Comparison of ENCODE assay signal across 8 cellular contexts in the genomic region with DNA sequence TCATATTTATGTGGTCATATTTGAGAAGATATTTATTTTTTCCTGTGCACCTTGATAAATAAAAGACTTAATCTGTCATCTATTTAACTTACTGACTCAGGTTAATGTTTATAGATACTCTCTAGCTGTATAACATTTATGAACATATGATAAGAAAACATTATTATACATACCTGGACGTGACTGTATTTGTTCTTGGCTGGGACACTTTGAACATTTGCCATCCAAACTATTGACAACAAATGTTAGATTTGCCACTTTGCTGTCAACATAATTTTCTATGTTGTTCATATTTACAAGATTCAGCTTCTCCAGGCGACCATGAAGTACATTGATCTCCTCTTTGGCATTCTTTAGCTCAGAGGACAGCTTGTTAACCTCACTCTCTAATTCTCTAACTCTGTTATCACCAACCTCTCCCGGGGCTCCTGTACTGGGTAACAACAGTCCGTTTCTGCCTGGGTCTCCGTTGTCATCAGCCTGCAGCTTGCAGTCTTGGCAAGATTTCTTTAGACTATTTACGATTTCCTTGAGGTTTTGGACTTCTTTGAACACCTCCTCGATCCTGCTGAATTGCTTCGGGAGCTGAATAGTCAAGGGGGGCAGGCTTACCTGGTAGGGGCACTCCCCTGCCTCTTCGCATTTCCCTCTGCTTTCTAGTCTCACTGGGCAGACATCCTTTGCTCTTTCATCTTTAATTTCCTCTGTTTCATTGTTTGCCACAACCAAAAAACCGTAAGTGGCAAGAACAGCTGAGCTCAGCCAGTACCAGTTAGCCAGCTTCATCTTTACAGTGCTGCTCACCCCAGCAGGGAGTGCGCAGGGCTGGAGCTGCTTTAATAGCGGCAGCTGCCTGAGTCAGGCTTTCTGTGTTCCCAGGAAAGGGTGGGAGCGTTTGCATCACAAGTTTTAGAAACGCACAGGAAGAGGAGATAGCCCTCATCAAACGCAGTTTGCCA. TPM values are rescaled to one million over a fixed set of nuclear protein-coding genes. Genes with fewer than 3 reads are reported as not detected.
A peak's percentile ranks its signal among the peaks of the same experiment; 100 is the strongest.
DNase-seq lines count a peak whose midpoint lies in the region; ATAC-seq, FAIRE-seq and TF ChIP-seq lines count a peak whose summit lies in the region.

A gene with protein sequence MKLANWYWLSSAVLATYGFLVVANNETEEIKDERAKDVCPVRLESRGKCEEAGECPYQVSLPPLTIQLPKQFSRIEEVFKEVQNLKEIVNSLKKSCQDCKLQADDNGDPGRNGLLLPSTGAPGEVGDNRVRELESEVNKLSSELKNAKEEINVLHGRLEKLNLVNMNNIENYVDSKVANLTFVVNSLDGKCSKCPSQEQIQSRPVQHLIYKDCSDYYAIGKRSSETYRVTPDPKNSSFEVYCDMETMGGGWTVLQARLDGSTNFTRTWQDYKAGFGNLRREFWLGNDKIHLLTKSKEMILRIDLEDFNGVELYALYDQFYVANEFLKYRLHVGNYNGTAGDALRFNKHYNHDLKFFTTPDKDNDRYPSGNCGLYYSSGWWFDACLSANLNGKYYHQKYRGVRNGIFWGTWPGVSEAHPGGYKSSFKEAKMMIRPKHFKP (minus strand): TSS at position 812 of the 959 bp plus-strand sequence. CDS start 26 bp downstream, at position 786.

- H3K4ac ChIP-seq in H1 (replicated peaks; ENCODE audit: insufficient read length, low read depth, low read length): no peak within 1 kb of the TSS

- H2BK15ac ChIP-seq in H1 (ENCODE audit: low read length): no peak within 1 kb of the TSS

- H3K56ac ChIP-seq in H1 (replicated peaks; ENCODE audit: insufficient read length, low read depth, low read length): no peak within 1 kb of the TSS

- H3K27me3 Mint-ChIP-seq in activated CD4-positive, alpha-beta T cell treated with anti-CD3 and anti-CD28 coated beads, Interleukin-2, amount 10 ng/mL, durations not matched to agents 24 days and 14 days: no peaks in the 10 kb centered on the region

- H3K14ac ChIP-seq in H1 (ENCODE audit: insufficient read length): no peak within 1 kb of the TSS

- H2BK120ac ChIP-seq in H1 (replicated peaks; ENCODE audit: low read depth, low read length): no peak within 1 kb of the TSS

- no peaks in the 10 kb centered on the region for H3K9me3 Mint-ChIP-seq in activated CD4-positive, alpha-beta T cell treated with anti-CD3 and anti-CD28 coated beads, Interleukin-2, amount 10 ng/mL, durations not matched to agents 24 days and 14 days

- H3K23ac ChIP-seq in H1 (ENCODE audit: insufficient read length): no peak within 1 kb of the TSS

- no peak within 1 kb of the TSS for H4K91ac ChIP-seq in H1 (replicated peaks; ENCODE audit: insufficient read length, low read length)

- peak within 1 kb of the TSS; percentile 86 for H3K27ac Mint-ChIP-seq in activated CD4-positive, alpha-beta T cell treated with anti-CD3 and anti-CD28 coated beads, Interleukin-2, amount 10 ng/mL, durations not matched to agents 24 days and 14 days

- H2BK20ac ChIP-seq in H1 (ENCODE audit: low read length): no peak within 1 kb of the TSS

- no peaks in the 10 kb centered on the region for H3K79me2 ChIP-seq in H1 (ENCODE audit: control insufficient read depth in 1 of 2, insufficient read depth in 2 of 2, low read length in 2 of 2)

- in situ Hi-C loops in ACHN (cut with HindIII; ENCODE audit: low pct_ligation_motif_present, low pct_unique_long_range_greater_than_20kb, low sequenced_read_pairs): no loop called here

- H3K4me2 ChIP-seq in H1 (ENCODE audit: insufficient read depth in 1 of 2, low read depth in 2 of 2, low read length in 2 of 2): peak within 1 kb of the TSS; percentile 51 to 59

- FAIRE-seq in H1 (lab: Jason Lieb, UNC): no peak

- H3K18ac ChIP-seq in H1 (ENCODE audit: extremely low read depth, low read length): no peak within 1 kb of the TSS

- DNase-seq in ACHN: peak; percentile 42
- peak; percentile 78 for DNase-seq in activated CD4-positive, alpha-beta T cell treated with anti-CD3 and anti-CD28 coated beads, Interleukin-2, amount 10 ng/mL, durations not matched to agents 24 days and 14 days
- DNase-seq in H1 (ENCODE audit: low read depth in 1 of 2, low spot score in 2 of 2): peak in 1 of 2 experiments; percentile 47
- no peak for DNase-seq in NCI-H510A (lab: John Stamatoyannopoulos, UW)
- DNase-seq in NCI-H187 (lab: John Stamatoyannopoulos, UW): no peak

- TF ChIP-seq CTCF in H1 (IDR thresholded peaks at IDR 0.05; ENCODE audit: control extremely low read depth in 1 of 3, insufficient read depth in 1 of 3, low read depth in 1 of 3, low read length in 3 of 3) (no peak), subcutaneous adipose tissue (IDR thresholded peaks at IDR 0.05; ENCODE audit: low read depth) (no peak)

- no peak within 1 kb of the TSS for H2AK5ac ChIP-seq in H1 (ENCODE audit: low read depth, low read length)

- no peak within 1 kb of the TSS for H2BK12ac ChIP-seq in H1 (ENCODE audit: low read depth, low read length)

- no peak within 1 kb of the TSS for H4K5ac ChIP-seq in H1 (ENCODE audit: insufficient read length, low read depth, low read length)

- no peaks in the 10 kb centered on the region for H3K9me3 ChIP-seq in H1 (ENCODE audit: insufficient read depth in 2 of 2, low read depth in 1 of 2, low read length in 1 of 2)
- no peaks in the 10 kb centered on the region for H3K9me3 ChIP-seq in mononuclear cell (ENCODE audit: low read depth, low read length)

- peaks cover 0 to 5% (median 0%) of the 10 kb centered on the region in 4 experiments; a peak in 1 of 7 replicates for H3K4me1 ChIP-seq in H1 (replicated peaks in 1 of 4; ENCODE audit: control insufficient read depth in 3 of 4, insufficient read depth in 4 of 4, low read length in 3 of 4)
- H3K4me1 ChIP-seq in mononuclear cell (ENCODE audit: insufficient read depth, low read length): peaks cover 23% of the 10 kb centered on the region

- peak within 1 kb of the TSS; percentile 86 for H3K4me3 Mint-ChIP-seq in activated CD4-positive, alpha-beta T cell treated with anti-CD3 and anti-CD28 coated beads, Interleukin-2, amount 10 ng/mL, durations not matched to agents 24 days and 14 days

- intact Hi-C loops in activated CD4-positive, alpha-beta T cell treated with anti-CD3 and anti-CD28 coated beads, Interleukin-2, amount 10 ng/mL, durations not matched to agents 24 days and 14 days (cut with micrococcal nuclease): loop anchor here (2.0 kb wide), 1 partner anchor 14 kb away; no protein-coding TSS in a partner anchor

- H2BK5ac ChIP-seq in H1 (ENCODE audit: low read depth, low read length): no peak within 1 kb of the TSS

- no peak for TF ChIP-seq EP300 in H1 (IDR thresholded peaks at IDR 0.05; ENCODE audit: borderline replicate concordance in 1 of 2, low read depth in 2 of 2, low read length in 2 of 2)

- no peak within 1 kb of the TSS; the same call in 1 of the 2 replicates for H4K8ac ChIP-seq in H1 (ENCODE audit: extremely low read depth, insufficient read depth, low read length)

- TF ChIP-seq RAD21 in H1 (IDR thresholded peaks at IDR 0.05 in 1 of 2, conservative IDR thresholded peaks at IDR 0.05 in 1 of 2; ENCODE audit: low read depth in 2 of 2, low read length in 2 of 2): no peak

- no peaks in the 10 kb centered on the region for H3K23me2 ChIP-seq in H1 (ENCODE audit: low read depth, low read length)

- no peak for TF ChIP-seq POLR2A in H1 (IDR thresholded peaks at IDR 0.05; ENCODE audit: control extremely low read depth in 1 of 2, low read depth in 2 of 2, low read length in 2 of 2)

- H3K36me3 ChIP-seq in H1 (ENCODE audit: control insufficient read depth in 2 of 4, insufficient read depth in 4 of 4, low read length in 3 of 4): no peaks in the 10 kb centered on the region

- H3K4me1 Mint-ChIP-seq in activated CD4-positive, alpha-beta T cell treated with anti-CD3 and anti-CD28 coated beads, Interleukin-2, amount 10 ng/mL, durations not matched to agents 24 days and 14 days: peaks cover 42% of the 10 kb centered on the region

- H3K36me3 Mint-ChIP-seq in activated CD4-positive, alpha-beta T cell treated with anti-CD3 and anti-CD28 coated beads, Interleukin-2, amount 10 ng/mL, durations not matched to agents 24 days and 14 days (ENCODE audit: low read depth): peaks cover 2% of the 10 kb centered on the region

- no peaks in the 10 kb centered on the region for H4K20me1 ChIP-seq in H1 (replicated peaks in 1 of 2; ENCODE audit: control insufficient read depth in 1 of 2, insufficient read depth in 2 of 2, low read length in 2 of 2)

- H3K27ac ChIP-seq in H1 (ENCODE audit: low read depth, low read length): no peak within 1 kb of the TSS

- H3K4me3 ChIP-seq in H1 (ENCODE audit: extremely low read depth in 1 of 4, insufficient read depth in 2 of 4, low read depth in 3 of 4, low read length in 4 of 4) (peak within 1 kb of the TSS; percentile 11 to 39 (median 21); a peak in 6 of 8 replicates), mononuclear cell (ENCODE audit: low read length) (peak within 1 kb of the TSS; percentile 78)

- peak; percentile 25 for ATAC-seq in HG03571 (IDR thresholded peaks at IDR 0.05; ENCODE audit: unreplicated experiment)

- POLR2A ChIA-PET in H1 (lab: Charles Lee; ENCODE audit: partially characterized antibody): no interaction called here

- H3K9ac ChIP-seq in H1 (replicated peaks in 1 of 4; ENCODE audit: extremely low read depth in 1 of 4, low read depth in 3 of 4, low read length in 3 of 4): no peak within 1 kb of the TSS

- CTCF ChIA-PET in H1 (lab: Charles Lee; ENCODE audit: partially characterized antibody): interaction anchor here (0.9 kb wide), 1 partner anchor 48 kb away, joined by 5 read pairs; no protein-coding TSS in a partner anchor

- WGBS in H1 (ENCODE audit: extremely low coverage in 1 of 2, insufficient coverage in 1 of 2, insufficient read length in 1 of 2, insufficient replicate concordance in 2 of 2, low coverage in 1 of 2, low lambda C conversion rate in 2 of 2, missing lambda C conversion rate in 1 of 2), 2 experiments: 48% methylated on average over 15 of the region's 15 CpGs; no CpG with 5 or more reads in 1 of the 2 experiments

- H3K27me3 ChIP-seq in H1 (replicated peaks in 1 of 4; ENCODE audit: control insufficient read depth in 3 of 4, extremely low read depth in 1 of 4, insufficient read depth in 3 of 4, low read length in 3 of 4) (no peaks in the 10 kb centered on the region), mononuclear cell (ENCODE audit: insufficient read depth, low read length) (no peaks in the 10 kb centered on the region)

- peak within 1 kb of the TSS; percentile 47; the same call in 1 of the 2 replicates for H2AFZ ChIP-seq in H1 (ENCODE audit: low read length)

- H3K79me1 ChIP-seq in H1 (ENCODE audit: low read depth, low read length): no peaks in the 10 kb centered on the region

RNA-seq across cellular contexts. Expression of the gene that starts here (rescaled TPM):
- total RNA-seq in activated CD4-positive, alpha-beta T cell treated with anti-CD3 and anti-CD28 coated beads, Interleukin-2, amount 10 ng/mL, durations not matched to agents 24 days and 14 days: 1.7 and 1.8 TPM in 2 replicates
- total RNA-seq in H1 (2021; fragmentation: NEBNext Ultra II Directional; extraction: Animal tissue kit (Norgen Biotek cat#: 25700)): not detected in 2 replicates
- not detected in 2 replicates for polyA plus RNA-seq in H1 (2011; rRNA removed)
- not detected for polyA plus RNA-seq in H1 (2011; cell fraction: cytosol; rRNA removed)
- polyA plus RNA-seq in H1 (2011; cell fraction: nucleus; rRNA removed): not detected
- polyA plus RNA-seq in H1 (2012, experiment 1 of 2): not detected in 4 replicates
- not detected for polyA plus RNA-seq in H1 (2012, experiment 2 of 2)
- not detected for polyA plus RNA-seq in H1 (2013, experiment 1 of 2)
- polyA plus RNA-seq in H1 (2013, experiment 2 of 2): 0.02 TPM
- not detected in 2 replicates for polyA minus RNA-seq in H1 (2011; rRNA and poly(A)+ RNA removed)
- polyA minus RNA-seq in H1 (2011; cell fraction: cytosol; rRNA and poly(A)+ RNA removed): not detected
- polyA minus RNA-seq in H1 (2011; cell fraction: nucleus; rRNA and poly(A)+ RNA removed): not detected
- total RNA-seq in mononuclear cell (37.4 TPM), subcutaneous adipose tissue (10 to 100 TPM; 38.1 to 62.6 (median 51.3) TPM)

Comparison
In these comparisons a context has a peak if more than half of its experiments do, and no peak if none do; other contexts are left out.
1. RNA of the gene that starts here (total RNA-seq): 38.1 to 62.6 TPM in subcutaneous adipose tissue and 37.4 TPM in mononuclear cell (single experiment); 1.7 to 1.8 TPM in activated CD4-positive, alpha-beta T cell treated with anti-CD3 and anti-CD28 coated beads, Interleukin-2, amount 10 ng/mL, durations not matched to agents 24 days and 14 days and not detected in H1; every median in the first group is over 10 times any median in the second.
2. DNase-seq: peak in ACHN (single experiment) and activated CD4-positive, alpha-beta T cell treated with anti-CD3 and anti-CD28 coated beads, Interleukin-2, amount 10 ng/mL, durations not matched to agents 24 days and 14 days (single experiment); none in NCI-H510A (single experiment) and NCI-H187 (0 of 2).